Comparison of ENCODE assay signal across 16 cellular contexts in the genomic region with DNA sequence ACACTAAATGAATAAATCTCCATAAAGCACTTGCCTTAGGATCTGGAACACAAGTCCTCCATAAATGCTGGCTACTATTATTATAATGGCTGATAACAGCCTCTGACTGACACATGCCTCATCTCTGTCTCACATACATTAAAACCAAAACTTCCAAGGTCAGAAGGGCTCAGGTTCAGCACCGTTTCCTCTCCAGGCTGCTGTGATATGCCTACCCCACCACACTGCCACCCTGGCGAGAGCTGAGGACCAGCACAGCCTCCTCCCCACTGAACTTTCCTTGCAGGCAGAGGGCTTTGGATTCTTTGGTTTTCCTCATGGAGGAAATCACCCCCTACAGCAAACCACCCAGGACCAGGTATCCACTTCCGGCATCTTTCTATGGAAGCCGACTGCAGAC.
DNase-seq lines count a peak whose midpoint lies in the region; ATAC-seq, FAIRE-seq and TF ChIP-seq lines count a peak whose summit lies in the region.
"Had no signal": no experiment of that assay in that cellular context is flagged by ENCODE, and none has a peak within 500 bp of the region (broad histone marks: within the 10 kb centered on the region; RNA-seq: fewer than 3 reads in every experiment).

No MANE protein-coding gene starts in this region.

- in situ Hi-C loops in HepG2 (cut with HindIII; ENCODE audit: extremely low pct_ligation_motif_present, low pct_unique_long_range_greater_than_20kb) (no loop called here), Panc1 (cut with HindIII; ENCODE audit: low pct_unique_long_range_greater_than_20kb, low sequenced_read_pairs) (no loop called here)

- TF ChIP-seq CTCF in liver (IDR thresholded peaks at IDR 0.05; ENCODE audit: low read depth, low read length, missing input control) (no peak), HepG2 (CRISPR knock-in tag; IDR thresholded peaks at IDR 0.05) (no peak), Panc1 (IDR thresholded peaks at IDR 0.05) (no peak), osteocyte (IDR thresholded peaks at IDR 0.05) (no peak)

- no peak for TF ChIP-seq EP300 in HepG2 (IDR thresholded peaks at IDR 0.05; ENCODE audit: low read depth in 2 of 2, low read length in 2 of 2)
- TF ChIP-seq EP300 in HepG2 (CRISPR knock-in tag; IDR thresholded peaks at IDR 0.05; ENCODE audit: borderline replicate concordance), result no peak

- BruUV-seq in HepG2 (replicated peaks; lab: Mats Ljungman, UMichigan) (no TSS peak), Panc1 (replicated peaks; lab: Mats Ljungman, UMichigan) (no TSS peak)

- TF ChIP-seq POLR2A in HepG2 (IDR thresholded peaks at IDR 0.05; ENCODE audit: insufficient read depth in 1 of 2, low read depth in 2 of 2, low read length in 2 of 2), result no peak

- H3K36me3 Mint-ChIP-seq in central memory CD8-positive, alpha-beta T cell (ENCODE audit: insufficient read depth), result peaks cover 1% of the 10 kb centered on the region
- H3K36me3 Mint-ChIP-seq in osteocyte (ENCODE audit: unreplicated experiment), result no peaks in the 10 kb centered on the region
- H3K36me3 Mint-ChIP-seq: neural progenitor cell had no signal

- H3K4me3 ChIP-seq in liver (ENCODE audit: low read depth in 1 of 3, low read length in 3 of 3) (no peak overlapping the region), HepG2 (replicated peaks in 1 of 3; ENCODE audit: insufficient read depth in 1 of 3, low read depth in 2 of 3, low read length in 3 of 3) (no peak overlapping the region), Panc1 (ENCODE audit: low read depth in 2 of 2, low read length in 2 of 2) (no peak overlapping the region)
- H3K4me3 ChIP-seq: gastrocnemius medialis, neural progenitor cell, uterus had no signal

- H3K79me2 ChIP-seq in HepG2 (ENCODE audit: insufficient read depth, low read length), result peaks cover 3% of the 10 kb centered on the region

- H3K27ac ChIP-seq in liver (ENCODE audit: low read depth in 1 of 2, low read length in 2 of 2), result peak overlapping the region; percentile 21 to 74
- H3K27ac ChIP-seq in HepG2 (ENCODE audit: extremely low read length, insufficient read depth, low read length), result no peak overlapping the region
- peak overlapping the region; percentile 89 for H3K27ac ChIP-seq in Panc1 (ENCODE audit: low read length)
- H3K27ac ChIP-seq: gastrocnemius medialis, neural progenitor cell, uterus had no signal

- TF ChIP-seq RAD21 in liver (IDR thresholded peaks at IDR 0.05) (no peak), HepG2 (CRISPR knock-in tag; IDR thresholded peaks at IDR 0.05) (no peak)

- ATAC-seq in HepG2 (no peak), Panc1 (no peak)
- ATAC-seq in central memory CD8-positive, alpha-beta T cell (replicated peaks; ENCODE audit: extremely low read depth, poor library complexity, severe bottlenecking), result no peak
- ATAC-seq in stimulated activated naive CD8-positive, alpha-beta T cell treated with anti-CD3 and anti-CD28 coated beads, Interleukin-15, amount 100 ng/mL, for 72 hours, result peak; percentile 43
- ATAC-seq: gastrocnemius medialis had no signal

- no peaks in the 10 kb centered on the region for H3K27me3 Mint-ChIP-seq in central memory CD8-positive, alpha-beta T cell
- peaks cover 10% of the 10 kb centered on the region for H3K27me3 Mint-ChIP-seq in stimulated activated naive CD8-positive, alpha-beta T cell treated with anti-CD3 and anti-CD28 coated beads, Interleukin-15, amount 100 ng/mL, for 72 hours
- H3K27me3 Mint-ChIP-seq in osteocyte (ENCODE audit: unreplicated experiment), result no peaks in the 10 kb centered on the region
- H3K27me3 Mint-ChIP-seq: activated naive CD8-positive, alpha-beta T cell had no signal

- no peaks in the 10 kb centered on the region for H3K9me3 ChIP-seq in liver (ENCODE audit: control insufficient read depth in 4 of 4, low read length in 3 of 4)
- H3K9me3 ChIP-seq in HepG2 (ENCODE audit: low read length), result no peaks in the 10 kb centered on the region
- H3K9me3 ChIP-seq in Panc1 (ENCODE audit: control insufficient read depth, insufficient read depth, low read depth, low read length), result no peaks in the 10 kb centered on the region
- H3K9me3 ChIP-seq: gastrocnemius medialis, uterus had no signal

- intact Hi-C loops in HepG2 (cut with micrococcal nuclease; ENCODE audit: unreplicated experiment), result no loop called here
- intact Hi-C loops in Panc1 (cut with micrococcal nuclease; ENCODE audit: unreplicated experiment), result no loop called here

- H3K27ac Mint-ChIP-seq in central memory CD8-positive, alpha-beta T cell (ENCODE audit: low read depth), result peak overlapping the region; percentile 41
- no peak overlapping the region for H3K27ac Mint-ChIP-seq in stimulated activated naive CD8-positive, alpha-beta T cell treated with anti-CD3 and anti-CD28 coated beads, Interleukin-15, amount 100 ng/mL, for 72 hours
- no peak overlapping the region for H3K27ac Mint-ChIP-seq in osteocyte (ENCODE audit: unreplicated experiment)

- FAIRE-seq in HepG2 (lab: Jason Lieb, UNC) (no peak), urothelium cell line (lab: Jason Lieb, UNC) (no peak)

- DNase-seq in HepG2 (ENCODE audit: low spot score), result no peak
- DNase-seq in Panc1 (ENCODE audit: low read depth, low spot score), result no peak
- DNase-seq in central memory CD8-positive, alpha-beta T cell (ENCODE audit: low spot score in 2 of 2), result no peak
- no peak for DNase-seq in stimulated activated naive CD8-positive, alpha-beta T cell treated with anti-CD3 and anti-CD28 coated beads, Interleukin-15, amount 100 ng/mL, for 72 hours
- no peak for DNase-seq in osteocyte (ENCODE audit: extremely low spot score, unreplicated experiment)
- no peak for DNase-seq in stimulated activated naive CD4-positive, alpha-beta T cell (lab: John Stamatoyannopoulos, UW)
- DNase-seq in urothelium cell line (ENCODE audit: low spot score), result no peak
- DNase-seq: gastrocnemius medialis, H9, NCI-H187, NCI-H446 treated with DMSO at 0.1 percent for 48 hours, SW 1271, uterus had no signal

- H3K4me1 Mint-ChIP-seq in central memory CD8-positive, alpha-beta T cell, result peaks cover 37% of the 10 kb centered on the region
- H3K4me1 Mint-ChIP-seq in stimulated activated naive CD8-positive, alpha-beta T cell treated with anti-CD3 and anti-CD28 coated beads, Interleukin-15, amount 100 ng/mL, for 72 hours, result peaks cover 100% of the 10 kb centered on the region
- H3K4me1 Mint-ChIP-seq in osteocyte (ENCODE audit: unreplicated experiment), result peaks cover 11% of the 10 kb centered on the region

- H3K36me3 ChIP-seq in liver (ENCODE audit: control insufficient read depth in 4 of 4, insufficient read depth in 3 of 4, low read depth in 1 of 4, low read length in 3 of 4) (no peaks in the 10 kb centered on the region), HepG2 (replicated peaks in 1 of 2; ENCODE audit: control insufficient read depth in 1 of 2, insufficient read depth in 2 of 2, low read length in 2 of 2) (no peaks in the 10 kb centered on the region), Panc1 (ENCODE audit: control insufficient read depth, insufficient read depth, low read length) (no peaks in the 10 kb centered on the region)
- H3K36me3 ChIP-seq: gastrocnemius medialis, neural progenitor cell, uterus had no signal

- POLR2A ChIA-PET in HepG2 (lab: Yijun Ruan, JAX) (no interaction called here), Panc1 (lab: Charles Lee) (no interaction called here)

- H3K9me3 Mint-ChIP-seq in central memory CD8-positive, alpha-beta T cell, result no peaks in the 10 kb centered on the region
- H3K9me3 Mint-ChIP-seq in stimulated activated naive CD8-positive, alpha-beta T cell treated with anti-CD3 and anti-CD28 coated beads, Interleukin-15, amount 100 ng/mL, for 72 hours, result no peaks in the 10 kb centered on the region
- H3K9me3 Mint-ChIP-seq in osteocyte (ENCODE audit: unreplicated experiment), result no peaks in the 10 kb centered on the region
- H3K9me3 Mint-ChIP-seq: H9, neural progenitor cell had no signal

- peaks cover 9% of the 10 kb centered on the region; the same call in 1 of the 2 replicates for H4K20me1 ChIP-seq in HepG2 (ENCODE audit: insufficient read depth, low read length)

- H3K4me3 Mint-ChIP-seq in central memory CD8-positive, alpha-beta T cell, result no peak overlapping the region
- peak overlapping the region; percentile 35 to 43 for H3K4me3 Mint-ChIP-seq in stimulated activated naive CD8-positive, alpha-beta T cell treated with anti-CD3 and anti-CD28 coated beads, Interleukin-15, amount 100 ng/mL, for 72 hours
- no peak overlapping the region for H3K4me3 Mint-ChIP-seq in osteocyte (ENCODE audit: unreplicated experiment)
- H3K4me3 Mint-ChIP-seq: H9, neural progenitor cell had no signal

- CTCF ChIA-PET in HepG2 (lab: Yijun Ruan, JAX; ENCODE audit: low intra/inter-chr PET ratio, low total read pairs), result no interaction called here
- CTCF ChIA-PET in Panc1 (lab: Charles Lee), result no interaction called here

- no peak overlapping the region for H3K4me2 ChIP-seq in HepG2 (ENCODE audit: low read depth, low read length)
- H3K4me2 ChIP-seq: neural progenitor cell had no signal

- peaks cover 13 to 27% (median 25%) of the 10 kb centered on the region in 4 donors for H3K4me1 ChIP-seq in liver (ENCODE audit: control insufficient read depth in 4 of 4, insufficient read depth in 4 of 4, low read length in 3 of 4)
- peaks cover 44% of the 10 kb centered on the region for H3K4me1 ChIP-seq in HepG2 (ENCODE audit: insufficient read depth, low read length)
- peaks cover 62% of the 10 kb centered on the region for H3K4me1 ChIP-seq in Panc1 (ENCODE audit: control insufficient read depth, insufficient read depth, low read length)
- H3K4me1 ChIP-seq: uterus had no signal

- H3K9ac ChIP-seq in liver (ENCODE audit: low read depth in 1 of 2, low read length in 2 of 2) (no peak overlapping the region), HepG2 (ENCODE audit: insufficient read depth, low read depth, low read length) (no peak overlapping the region)
- H3K9ac ChIP-seq: neural progenitor cell had no signal

- H3K27me3 ChIP-seq in liver (ENCODE audit: control insufficient read depth in 4 of 4, insufficient read depth in 4 of 4, low read length in 3 of 4) (no peaks in the 10 kb centered on the region), HepG2 (ENCODE audit: control insufficient read depth in 1 of 2, insufficient read depth in 2 of 2, low read length in 2 of 2) (no peaks in the 10 kb centered on the region), Panc1 (ENCODE audit: control insufficient read depth, insufficient read depth, low read length) (no peaks in the 10 kb centered on the region)
- H3K27me3 ChIP-seq: gastrocnemius medialis, neural progenitor cell, uterus had no signal

- 81% methylated on average over 4 of the region's 4 CpGs for WGBS in liver
- WGBS in HepG2 (ENCODE audit: low lambda C conversion rate), result 97% methylated on average over 4 of the region's 4 CpGs

- H2AFZ ChIP-seq in HepG2 (ENCODE audit: low read length), result no peak overlapping the region

TF ChIP-seq in liver, 16 proteins besides CTCF, POLR2A, EP300 and RAD21 (continues in another document):
- no peak for TF ChIP-seq FOXA2 (IDR thresholded peaks at IDR 0.05)
- TF ChIP-seq GABPA (IDR thresholded peaks at IDR 0.05 in 1 of 2, conservative IDR thresholded peaks at IDR 0.05 in 1 of 2), result no peak
- TF ChIP-seq FOXA1 (IDR thresholded peaks at IDR 0.05), result no peak
- no peak for TF ChIP-seq YY1 (IDR thresholded peaks at IDR 0.05)
- TF ChIP-seq HNF4G (IDR thresholded peaks at IDR 0.05), result no peak

TF ChIP-seq in HepG2, 621 proteins besides CTCF, POLR2A, EP300 and RAD21 (continues in another document):
- TF ChIP-seq ZNF546 (CRISPR knock-in tag; conservative IDR thresholded peaks at IDR 0.05), result no peak

Comparison
In these comparisons a context has a peak if more than half of its experiments do, and no peak if none do; other contexts are left out.
1. H3K4me3 Mint-ChIP-seq: peak in stimulated activated naive CD8-positive, alpha-beta T cell treated with anti-CD3 and anti-CD28 coated beads, Interleukin-15, amount 100 ng/mL, for 72 hours (2 of 2); none in central memory CD8-positive, alpha-beta T cell (single experiment) and osteocyte (single experiment).